In the genomic region with DNA sequence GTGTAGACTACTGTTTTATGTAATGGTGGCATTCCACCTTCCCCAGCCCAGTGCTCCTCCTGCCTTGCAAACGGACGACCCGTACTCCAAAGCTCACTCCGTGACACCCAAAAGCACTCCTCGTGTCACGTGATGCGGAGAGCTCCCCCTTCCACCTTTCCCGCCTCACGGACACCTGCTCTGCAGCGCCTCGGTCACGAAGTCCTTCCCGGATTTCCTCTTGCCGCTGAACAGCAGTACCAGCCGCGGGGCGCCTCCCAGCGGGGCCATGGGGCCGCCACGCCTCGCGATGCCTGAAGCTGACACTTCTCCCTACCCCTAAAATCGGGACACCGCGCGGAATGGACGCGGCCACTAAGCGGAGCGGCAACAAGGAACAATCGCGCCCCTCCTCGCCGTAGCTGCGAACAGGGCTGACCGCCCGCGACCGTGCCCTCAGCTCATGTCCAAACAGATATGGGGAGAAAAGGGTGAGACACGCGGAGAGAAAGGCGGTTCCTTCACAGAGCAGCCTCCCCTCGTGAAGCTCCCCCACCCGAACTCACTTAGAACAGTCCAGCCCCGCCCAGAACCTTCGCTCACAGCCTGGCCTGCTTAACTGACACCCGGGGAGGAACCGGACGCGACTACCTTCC, we compare ENCODE assay signal across 8 cellular contexts. TPM values are rescaled to one million over a fixed set of nuclear protein-coding genes. Genes with fewer than 3 reads are reported as not detected.
A peak's percentile ranks its signal among the peaks of the same experiment; 100 is the strongest.
DNase-seq lines count a peak whose midpoint lies in the region; ATAC-seq, FAIRE-seq and TF ChIP-seq lines count a peak whose summit lies in the region.

PMVK (minus strand) TSS at position 304 of the 635 bp plus-strand sequence; CDS start at position 270, 34 bp downstream.

- POLR2A ChIA-PET in naive thymus-derived CD4-positive, alpha-beta T cell (lab: Charles Lee) = interaction anchor here (0.6 to 4.1 kb wide), 21 partner anchors 8 to 331 kb away, joined by 3 to 93 read pairs (median 4); partner anchors contain the start of genes CKS1B, FLAD1, PBXIP1 and PYGO2

- no peaks in the 10 kb centered on the region for H3K27me3 ChIP-seq in DND-41 (ENCODE audit: insufficient read depth, low read length, poor library complexity)
- H3K27me3 ChIP-seq in Karpas-422 (ENCODE audit: low read length) = no peaks in the 10 kb centered on the region
- H3K27me3 ChIP-seq in naive thymus-derived CD4-positive, alpha-beta T cell (ENCODE audit: control insufficient read depth in 2 of 2, insufficient read depth in 2 of 2, low read length in 2 of 2) = no peaks in the 10 kb centered on the region

- TF ChIP-seq CTCF in DND-41 (IDR thresholded peaks at IDR 0.05; ENCODE audit: borderline replicate concordance, extremely low read depth, low read length, poor library complexity, severe bottlenecking) = peak; percentile 59

- no peaks in the 10 kb centered on the region for H4K20me1 ChIP-seq in DND-41 (ENCODE audit: insufficient read depth, low read length)
- H4K20me1 ChIP-seq in Karpas-422 (ENCODE audit: insufficient read depth, low read depth, low read length) = no peaks in the 10 kb centered on the region

- peak within 1 kb of the TSS; percentile 86 for H2AFZ ChIP-seq in DND-41 (ENCODE audit: low read depth, low read length)
- peak within 1 kb of the TSS; percentile 52; the same call in 1 of the 2 replicates for H2AFZ ChIP-seq in Karpas-422 (ENCODE audit: low read length)

- peaks cover 8% of the 10 kb centered on the region for H3K36me3 Mint-ChIP-seq in activated T-helper 1 cell treated with anti-CD3 and anti-CD28 coated beads, Interleukin-12 subunit alpha, Interleukin-12 subunit beta, Interleukin-2, Interleukin-4 antibody, amounts not matched to agents 30 ng/mL and 10 ng/mL and 1 ng/mL, durations not matched to agents 14 hours and 24 hours and 36 hours (ENCODE audit: low read depth)
- H3K36me3 Mint-ChIP-seq in naive thymus-derived CD4-positive, alpha-beta T cell = peaks cover 0 to 8% (median 0%) of the 10 kb centered on the region in 5 donors
- H3K36me3 Mint-ChIP-seq in stimulated activated naive B cell treated with anti-CD40 and anti-IgM and Interleukin-4, amounts not matched to agents 10 μg/mL and 1 μg/mL and 100 μg/mL, for 72 hours = peaks cover 4 to 9% of the 10 kb centered on the region in 2 donors

- H3K4me3 ChIP-seq in DND-41 (ENCODE audit: low read depth in 1 of 2, low read length in 2 of 2) (peak within 1 kb of the TSS; percentile 27 to 64; a peak in 3 of 4 replicates), Karpas-422 (ENCODE audit: low read length) (peak within 1 kb of the TSS; percentile 87)
- H3K4me3 ChIP-seq in naive thymus-derived CD4-positive, alpha-beta T cell (ENCODE audit: low read length) = peak within 1 kb of the TSS; percentile 68

- peak within 1 kb of the TSS; percentile 95 for H3K27ac Mint-ChIP-seq in activated T-helper 1 cell treated with anti-CD3 and anti-CD28 coated beads, Interleukin-12 subunit alpha, Interleukin-12 subunit beta, Interleukin-2, Interleukin-4 antibody, amounts not matched to agents 30 ng/mL and 10 ng/mL and 1 ng/mL, durations not matched to agents 14 hours and 24 hours and 36 hours
- H3K27ac Mint-ChIP-seq in naive thymus-derived CD4-positive, alpha-beta T cell = peak within 1 kb of the TSS; percentile 96 to 100 (median 99)
- H3K27ac Mint-ChIP-seq in stimulated activated naive B cell treated with anti-CD40 and anti-IgM and Interleukin-4, amounts not matched to agents 10 μg/mL and 1 μg/mL and 100 μg/mL, for 72 hours = peak within 1 kb of the TSS; percentile 99

- H3K27ac ChIP-seq in DND-41 (ENCODE audit: low read length) (peak within 1 kb of the TSS; percentile 95), Karpas-422 (ENCODE audit: low read length) (peak within 1 kb of the TSS; percentile 89)
- H3K27ac ChIP-seq in naive thymus-derived CD4-positive, alpha-beta T cell (ENCODE audit: low read depth, low read length) = peak within 1 kb of the TSS; percentile 97

- no peaks in the 10 kb centered on the region for H3K9me3 Mint-ChIP-seq in activated T-helper 1 cell treated with anti-CD3 and anti-CD28 coated beads, Interleukin-12 subunit alpha, Interleukin-12 subunit beta, Interleukin-2, Interleukin-4 antibody, amounts not matched to agents 30 ng/mL and 10 ng/mL and 1 ng/mL, durations not matched to agents 14 hours and 24 hours and 36 hours
- peaks cover 0 to 2% (median 0%) of the 10 kb centered on the region in 11 donors for H3K9me3 Mint-ChIP-seq in naive thymus-derived CD4-positive, alpha-beta T cell
- H3K9me3 Mint-ChIP-seq in stimulated activated naive B cell treated with anti-CD40 and anti-IgM and Interleukin-4, amounts not matched to agents 10 μg/mL and 1 μg/mL and 100 μg/mL, for 72 hours = no peaks in the 10 kb centered on the region

- no peaks in the 10 kb centered on the region for H3K9me2 ChIP-seq in Karpas-422 (replicated peaks; ENCODE audit: insufficient read depth, low read length)

- H3K4me2 ChIP-seq in DND-41 (ENCODE audit: insufficient read depth, low read length) (peak within 1 kb of the TSS; percentile 87), Karpas-422 (ENCODE audit: low read depth, low read length, poor library complexity, severe bottlenecking) (peak within 1 kb of the TSS; percentile 75)

- FAIRE-seq in RCC 7860 (lab: Jason Lieb, UNC) = no peak

- peak; percentile 95 for DNase-seq in DND-41
- peak; percentile 98 for DNase-seq in Karpas-422
- DNase-seq in RCC 7860 (ENCODE audit: low spot score) = peak; percentile 84
- peak; percentile 92 for DNase-seq in activated T-helper 1 cell treated with anti-CD3 and anti-CD28 coated beads, Interleukin-12 subunit alpha, Interleukin-12 subunit beta, Interleukin-2, Interleukin-4 antibody, amounts not matched to agents 30 ng/mL and 10 ng/mL and 1 ng/mL, durations not matched to agents 14 hours and 24 hours and 36 hours (ENCODE audit: low spot score)
- DNase-seq in fibroblast of gingiva (ENCODE audit: low read depth) = peak; percentile 96
- DNase-seq in naive thymus-derived CD4-positive, alpha-beta T cell = peak; percentile 84 to 99 (median 97)
- DNase-seq in stimulated activated naive B cell treated with anti-CD40 and anti-IgM and Interleukin-4, amounts not matched to agents 10 μg/mL and 1 μg/mL and 100 μg/mL, for 72 hours = peak; percentile 90

- H3K9ac ChIP-seq in DND-41 (ENCODE audit: low read depth, low read length) (peak within 1 kb of the TSS; percentile 69), Karpas-422 (ENCODE audit: low read length) (peak within 1 kb of the TSS; percentile 82)

- H3K4me1 Mint-ChIP-seq in activated T-helper 1 cell treated with anti-CD3 and anti-CD28 coated beads, Interleukin-12 subunit alpha, Interleukin-12 subunit beta, Interleukin-2, Interleukin-4 antibody, amounts not matched to agents 30 ng/mL and 10 ng/mL and 1 ng/mL, durations not matched to agents 14 hours and 24 hours and 36 hours (ENCODE audit: low read depth) = peaks cover 52% of the 10 kb centered on the region
- peaks cover 41 to 67% (median 50%) of the 10 kb centered on the region in 7 donors for H3K4me1 Mint-ChIP-seq in naive thymus-derived CD4-positive, alpha-beta T cell
- H3K4me1 Mint-ChIP-seq in stimulated activated naive B cell treated with anti-CD40 and anti-IgM and Interleukin-4, amounts not matched to agents 10 μg/mL and 1 μg/mL and 100 μg/mL, for 72 hours = peaks cover 35 to 47% of the 10 kb centered on the region in 2 donors

- H3K9me3 ChIP-seq in DND-41 (ENCODE audit: insufficient read depth, low read length, severe bottlenecking) = no peaks in the 10 kb centered on the region
- H3K9me3 ChIP-seq in Karpas-422 (ENCODE audit: low read length) = no peaks in the 10 kb centered on the region
- H3K9me3 ChIP-seq in naive thymus-derived CD4-positive, alpha-beta T cell (ENCODE audit: control insufficient read depth in 2 of 3, low read length in 3 of 3) = no peaks in the 10 kb centered on the region

- peak within 1 kb of the TSS; percentile 93 for H3K4me3 Mint-ChIP-seq in activated T-helper 1 cell treated with anti-CD3 and anti-CD28 coated beads, Interleukin-12 subunit alpha, Interleukin-12 subunit beta, Interleukin-2, Interleukin-4 antibody, amounts not matched to agents 30 ng/mL and 10 ng/mL and 1 ng/mL, durations not matched to agents 14 hours and 24 hours and 36 hours
- peak within 1 kb of the TSS; percentile 86 to 99 (median 95) for H3K4me3 Mint-ChIP-seq in naive thymus-derived CD4-positive, alpha-beta T cell
- peak within 1 kb of the TSS; percentile 81 to 96 for H3K4me3 Mint-ChIP-seq in stimulated activated naive B cell treated with anti-CD40 and anti-IgM and Interleukin-4, amounts not matched to agents 10 μg/mL and 1 μg/mL and 100 μg/mL, for 72 hours

- ATAC-seq in DND-41 (ENCODE audit: insufficient read depth, low read depth) = peak; percentile 87
- peak; percentile 64 for ATAC-seq in GM21786 (IDR thresholded peaks at IDR 0.05; ENCODE audit: unreplicated experiment)
- peak; percentile 92 for ATAC-seq in naive thymus-derived CD4-positive, alpha-beta T cell
- ATAC-seq in stimulated activated naive B cell treated with anti-CD40 and anti-IgM and Interleukin-4, amounts not matched to agents 10 μg/mL and 1 μg/mL and 100 μg/mL, for 72 hours (replicated peaks) = peak; percentile 85 to 90

- H3K36me3 ChIP-seq in DND-41 (ENCODE audit: insufficient read depth, low read length) (no peaks in the 10 kb centered on the region), Karpas-422 (ENCODE audit: insufficient read depth, low read length) (no peaks in the 10 kb centered on the region)
- H3K36me3 ChIP-seq in naive thymus-derived CD4-positive, alpha-beta T cell (ENCODE audit: control insufficient read depth in 2 of 3, insufficient read depth in 3 of 3, low read length in 3 of 3) = peaks cover 0 to 3% (median 0%) of the 10 kb centered on the region in 3 experiments

- H3K79me2 ChIP-seq in DND-41 (ENCODE audit: insufficient read depth, low read length) (peaks cover 12% of the 10 kb centered on the region), Karpas-422 (ENCODE audit: low read length) (peaks cover 30% of the 10 kb centered on the region)

- H3K27me3 Mint-ChIP-seq in activated T-helper 1 cell treated with anti-CD3 and anti-CD28 coated beads, Interleukin-12 subunit alpha, Interleukin-12 subunit beta, Interleukin-2, Interleukin-4 antibody, amounts not matched to agents 30 ng/mL and 10 ng/mL and 1 ng/mL, durations not matched to agents 14 hours and 24 hours and 36 hours (ENCODE audit: insufficient read depth) = no peaks in the 10 kb centered on the region
- H3K27me3 Mint-ChIP-seq in naive thymus-derived CD4-positive, alpha-beta T cell = no peaks in the 10 kb centered on the region
- H3K27me3 Mint-ChIP-seq in stimulated activated naive B cell treated with anti-CD40 and anti-IgM and Interleukin-4, amounts not matched to agents 10 μg/mL and 1 μg/mL and 100 μg/mL, for 72 hours = no peaks in the 10 kb centered on the region

- intact Hi-C loops in activated T-helper 1 cell treated with anti-CD3 and anti-CD28 coated beads, Interleukin-12 subunit alpha, Interleukin-12 subunit beta, Interleukin-2, Interleukin-4 antibody, amounts not matched to agents 30 ng/mL and 10 ng/mL and 1 ng/mL, durations not matched to agents 14 hours and 24 hours and 36 hours (cut with micrococcal nuclease) = loop anchor here (1.0 to 5.0 kb wide), 13 partner anchors 19 to 754 kb away; partner anchors contain the start of genes ADAR, CKS1B, DPM3 and FLAD1
- intact Hi-C loops in naive thymus-derived CD4-positive, alpha-beta T cell (cut with micrococcal nuclease) = loop anchor here (1.0 to 10.0 kb wide), 25 partner anchors 19 to 716 kb away; partner anchors contain the start of genes ADAR (in 2 of the 2), EFNA4 (in 2 of the 2), UBAP2L (in 2 of the 2) and ZBTB7B (in 2 of the 2)

- CTCF ChIA-PET in naive thymus-derived CD4-positive, alpha-beta T cell (lab: Charles Lee) = interaction anchor here (0.7 to 2.0 kb wide), 16 partner anchors 8 to 376 kb away, joined by 3 to 10 read pairs (median 5); partner anchors contain the start of genes FLAD1, LENEP, PBXIP1 and PYGO2

- peaks cover 40% of the 10 kb centered on the region for H3K4me1 ChIP-seq in DND-41 (ENCODE audit: insufficient read depth, low read length)
- H3K4me1 ChIP-seq in Karpas-422 (ENCODE audit: low read length) = peaks cover 52% of the 10 kb centered on the region
- peaks cover 24 to 37% of the 10 kb centered on the region in 2 donors for H3K4me1 ChIP-seq in naive thymus-derived CD4-positive, alpha-beta T cell (ENCODE audit: control insufficient read depth in 2 of 2, insufficient read depth in 2 of 2, low read length in 2 of 2)

RNA-seq across cellular contexts. Expression of gene PMVK, which starts in this region (rescaled TPM):
- total RNA-seq in Karpas-422 (2014; rRNA removed; shearing (Covaris generic); ENCODE audit: low replicate concordance) = 11.1 and 14.1 TPM in 2 replicates
- 42.5 and 43.3 TPM in 2 replicates for total RNA-seq in activated T-helper 1 cell treated with anti-CD3 and anti-CD28 coated beads, Interleukin-12 subunit alpha, Interleukin-12 subunit beta, Interleukin-2, Interleukin-4 antibody, amounts not matched to agents 30 ng/mL and 10 ng/mL and 1 ng/mL, durations not matched to agents 14 hours and 24 hours and 36 hours
- total RNA-seq in naive thymus-derived CD4-positive, alpha-beta T cell = 10 to 100 TPM; 11.3 to 35.1 (median 12.6) TPM
- polyA plus RNA-seq in naive thymus-derived CD4-positive, alpha-beta T cell = 10 to 100 TPM; 38.7 to 41.4 TPM

Comparison
In these comparisons a context has a peak if more than half of its experiments do, and no peak if none do; other contexts are left out.
1. Peak in every context shown above with its lines: DNase-seq, ATAC-seq, H3K4me3 ChIP-seq and H3K27ac ChIP-seq.